ENCODE assay signal across 1 cellular context in genomic region chrX:55908685-55909212, GRCh38.
TF ChIP-seq lines count a peak whose summit lies in the region.

No MANE protein-coding gene starts in this region.

TF ChIP-seq in WTC11, 78 proteins besides CTCF, POLR2A, EP300 and RAD21 (continued from another document):
- TF ChIP-seq AFF4 (CRISPR knock-in tag; IDR thresholded peaks at IDR 0.05; ENCODE audit: borderline replicate concordance) (no peak), ATF1 (CRISPR knock-in tag; IDR thresholded peaks at IDR 0.05) (no peak), ZNF396 (CRISPR knock-in tag; IDR thresholded peaks at IDR 0.05; ENCODE audit: borderline replicate concordance) (no peak), CREB1 (CRISPR knock-in tag; IDR thresholded peaks at IDR 0.05) (no peak), ZNF425 (CRISPR knock-in tag; conservative IDR thresholded peaks at IDR 0.05) (no peak)
TF ChIP-seq in WTC11: peak in this region for 0.
